ENCODE assay signal across 8 cellular contexts in the genomic region with DNA sequence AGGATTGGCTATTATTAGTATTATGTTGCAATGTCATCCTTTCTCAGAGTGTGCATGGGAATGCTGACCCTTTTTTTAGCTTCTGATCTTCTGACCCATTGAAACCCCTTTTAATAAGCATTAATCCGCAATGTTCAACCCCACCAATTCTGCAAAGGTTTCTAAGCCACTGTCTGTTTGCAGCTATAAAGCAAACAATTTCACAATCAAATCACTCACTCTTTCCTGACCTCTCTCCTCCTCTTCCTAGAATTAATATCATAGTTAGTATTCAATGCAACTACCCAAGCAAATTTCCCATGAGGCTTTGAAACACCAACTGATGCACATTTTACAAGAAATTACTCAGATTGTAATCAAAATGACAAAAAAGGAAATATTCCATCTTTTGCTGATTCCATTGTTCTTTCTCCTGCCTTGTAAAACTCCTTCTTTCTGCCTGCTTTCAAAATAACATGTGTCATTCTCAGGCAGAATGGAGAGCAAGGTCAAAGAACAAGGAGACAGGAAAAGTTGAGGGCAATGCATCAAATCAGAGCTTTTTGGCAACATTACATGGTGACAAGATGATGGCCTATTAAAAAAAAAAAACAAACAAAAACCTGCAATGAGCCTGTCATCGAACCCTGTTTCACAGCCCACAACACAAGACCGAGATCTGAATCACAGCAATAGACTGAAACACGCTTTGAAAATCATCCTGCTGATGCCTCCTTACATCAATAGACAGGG.
"Had no signal": no experiment of that assay in that cellular context is flagged by ENCODE, and none has a peak within 500 bp of the region (broad histone marks: within the 10 kb centered on the region; RNA-seq: fewer than 3 reads in every experiment).

No MANE protein-coding gene starts in this region.

- FAIRE-seq: H1, H54, HTR-8/SVneo had no signal

- H3K27ac Mint-ChIP-seq: GM23338, H9, IgD-negative memory B cell had no signal

- H3K4me3 Mint-ChIP-seq: GM23338, H9, IgD-negative memory B cell had no signal

- H3K36me3 Mint-ChIP-seq: IgD-negative memory B cell had no signal

- H3K4me1 Mint-ChIP-seq: GM23338, IgD-negative memory B cell had no signal

- H3K27me3 Mint-ChIP-seq: IgD-negative memory B cell had no signal

- H2AFZ ChIP-seq: GM23338 had no signal

- ATAC-seq: GM23338 had no signal

- H3K4me2 ChIP-seq: GM23338 had no signal

- H3K4me3 ChIP-seq: GM23338 had no signal

- DNase-seq: H9, HCEC 1CT, KBM-7 had no signal

- H3K9me3 Mint-ChIP-seq: GM23338 had no signal
